Comparison of ENCODE assay signal across 1 cellular context in genomic region chr17:17778308-17779014, GRCh38.
TF ChIP-seq lines count a peak whose summit lies in the region.

No MANE protein-coding gene starts in this region.

TF ChIP-seq in GM23338, 12 proteins besides CTCF, POLR2A, EP300 and RAD21 (continued from another document):
- TF ChIP-seq REST (IDR thresholded peaks at IDR 0.05; ENCODE audit: unreplicated experiment) (no peak), POLR2AphosphoS5 (IDR thresholded peaks at IDR 0.05; ENCODE audit: low read depth) (no peak), JUNB (IDR thresholded peaks at IDR 0.05; ENCODE audit: unreplicated experiment) (no peak), ZNF331 (CRISPR knock-in tag; IDR thresholded peaks at IDR 0.05; ENCODE audit: low read depth) (no peak)
